Comparison of ENCODE assay signal across 1 cellular context in genomic region chr22:49931863-49932262, GRCh38.
TF ChIP-seq lines count a peak whose summit lies in the region.

No MANE protein-coding gene starts in this region.

TF ChIP-seq in IMR-90, 13 proteins besides CTCF, POLR2A, EP300 and RAD21:
- TF ChIP-seq MAFK (IDR thresholded peaks at IDR 0.05; ENCODE audit: low read depth, low read length) = no peak
- no peak for TF ChIP-seq USF2 (IDR thresholded peaks at IDR 0.05; ENCODE audit: low read depth, low read length)
- no peak for TF ChIP-seq MAZ (IDR thresholded peaks at IDR 0.05; ENCODE audit: borderline replicate concordance, low read depth, low read length)
